In genomic region chr15:57554063-57554820, GRCh38 we compare ENCODE assay signal across 9 cellular contexts. TPM values are rescaled to one million over a fixed set of nuclear protein-coding genes. Genes with fewer than 3 reads are reported as not detected.
DNase-seq lines count a peak whose midpoint lies in the region; ATAC-seq and TF ChIP-seq lines count a peak whose summit lies in the region.
"Had no signal": no experiment of that assay in that cellular context is flagged by ENCODE, and none has a peak within 500 bp of the region (broad histone marks: within the 10 kb centered on the region; RNA-seq: fewer than 3 reads in every experiment).

No MANE protein-coding gene starts in this region.

- H3K4me3 ChIP-seq in WERI-Rb-1 (ENCODE audit: low read depth, low read length): peak overlapping the region; percentile 1
- H3K4me3 ChIP-seq in right atrium auricular region: no peak overlapping the region
- H3K4me3 ChIP-seq in stomach: no peak overlapping the region
- no peak overlapping the region for H3K4me3 ChIP-seq in colonic mucosa

- DNase-seq in NCI-H146 (lab: John Stamatoyannopoulos, UW) (peak; percentile 79), WERI-Rb-1 (peak; percentile 96), right atrium auricular region (ENCODE audit: low spot score) (no peak), stomach (peak; percentile 66), mucosa of gallbladder (ENCODE audit: low spot score) (no peak), colonic mucosa (no peak)
- DNase-seq: stimulated activated CD4-positive, alpha-beta T cell treated with anti-CD3 and anti-CD28 coated beads, Interleukin-2, amount 100 ng/mL, for 48 hours had no signal

- TF ChIP-seq POLR2A in stomach (IDR thresholded peaks at IDR 0.05): no peak

- TF ChIP-seq CTCF in WERI-Rb-1 (IDR thresholded peaks at IDR 0.05; ENCODE audit: low read depth, low read length) (no peak), right atrium auricular region (IDR thresholded peaks at IDR 0.05) (no peak), stomach (IDR thresholded peaks at IDR 0.05) (no peak), colonic mucosa (IDR thresholded peaks at IDR 0.05) (no peak)

- H3K27me3 ChIP-seq in WERI-Rb-1 (ENCODE audit: insufficient read depth, low read depth, severe bottlenecking) (no peaks in the 10 kb centered on the region), right atrium auricular region (no peaks in the 10 kb centered on the region), stomach (no peaks in the 10 kb centered on the region), colonic mucosa (no peaks in the 10 kb centered on the region)

- WGBS in stomach, 5 donors: 28 to 43% (median 37%) methylated on average over 10 of the region's 10 CpGs

- 0 out of 2 replicates have a peak, but pooled peaks cover 3% of the 10 kb centered on the region for H3K36me3 ChIP-seq in WERI-Rb-1
- H3K36me3 ChIP-seq in right atrium auricular region: no peaks in the 10 kb centered on the region
- no peaks in the 10 kb centered on the region for H3K36me3 ChIP-seq in stomach
- H3K36me3 ChIP-seq in colonic mucosa: no peaks in the 10 kb centered on the region

- no peak for TF ChIP-seq EP300 in stomach (IDR thresholded peaks at IDR 0.05)

- intact Hi-C loops in stomach (cut with DNase I; ENCODE audit: low total_unique reads): no loop called here
- intact Hi-C loops in colonic mucosa (cut with DNase I): loop anchor here (10.0 kb wide), 2 partner anchors 191 to 511 kb away; partner anchors contain the start of gene ALDH1A2

- H3K9me3 ChIP-seq in WERI-Rb-1 (ENCODE audit: severe bottlenecking) (peaks cover 11% of the 10 kb centered on the region), right atrium auricular region (no peaks in the 10 kb centered on the region), stomach (no peaks in the 10 kb centered on the region), colonic mucosa (no peaks in the 10 kb centered on the region)

- H3K4me1 ChIP-seq in right atrium auricular region (peaks cover 0 to 63% of the 10 kb centered on the region in 2 donors), stomach (peaks cover 48 to 65% (median 56%) of the 10 kb centered on the region in 4 donors), colonic mucosa (no peaks in the 10 kb centered on the region)

- H3K9ac ChIP-seq in colonic mucosa (ENCODE audit: low read depth in 2 of 2, low read length in 2 of 2): no peak overlapping the region

- peak overlapping the region; percentile 96 for H3K27ac ChIP-seq in WERI-Rb-1
- H3K27ac ChIP-seq in right atrium auricular region: peak overlapping the region; percentile 69
- peak overlapping the region; percentile 52 to 90 (median 68) for H3K27ac ChIP-seq in stomach
- no peak overlapping the region for H3K27ac ChIP-seq in colonic mucosa

- no peak for ATAC-seq in HG03196 (IDR thresholded peaks at IDR 0.05; ENCODE audit: unreplicated experiment)
- no peak for ATAC-seq in activated CD4-positive, CD25-positive, alpha-beta regulatory T cell treated with anti-CD3 and anti-CD28 coated beads, Interleukin-2, amount 50 U/mL, for 24 hours

RNA-seq across cellular contexts. Expression of gene MYZAP, which starts 37.5 kb away (rescaled TPM):
- total RNA-seq in right atrium auricular region (100 to 1,000 TPM; 305 to 491 TPM), stomach (10 to 100 TPM in 4 of 5 donors, not detected in 1; 15.2 to 59.8 (median 33.2) TPM), mucosa of gallbladder (8.2 TPM), colonic mucosa (10 to 100 TPM; 11.7 to 12.2 TPM)
- 10 to 100 TPM in 2 of 3 donors, 1 to 10 TPM in 1; 9.4 to 31.3 (median 13.5) TPM for polyA plus RNA-seq in stomach

Comparison
In these comparisons a context has a peak if more than half of its experiments do, and no peak if none do; other contexts are left out.
1. DNase-seq: peak in NCI-H146 (single experiment), WERI-Rb-1 (single experiment) and stomach (single experiment); none in right atrium auricular region (single experiment), mucosa of gallbladder (single experiment) and colonic mucosa (single experiment).
2. RNA of gene MYZAP, which starts 37.5 kb away (total RNA-seq): 305 to 491 TPM in right atrium auricular region; 15.2 to 59.8 TPM in stomach, 11.7 to 12.2 TPM in colonic mucosa and 8.2 TPM in mucosa of gallbladder (single experiment); every median in the first group is over 4 times any median in the second.